In the genomic region with DNA sequence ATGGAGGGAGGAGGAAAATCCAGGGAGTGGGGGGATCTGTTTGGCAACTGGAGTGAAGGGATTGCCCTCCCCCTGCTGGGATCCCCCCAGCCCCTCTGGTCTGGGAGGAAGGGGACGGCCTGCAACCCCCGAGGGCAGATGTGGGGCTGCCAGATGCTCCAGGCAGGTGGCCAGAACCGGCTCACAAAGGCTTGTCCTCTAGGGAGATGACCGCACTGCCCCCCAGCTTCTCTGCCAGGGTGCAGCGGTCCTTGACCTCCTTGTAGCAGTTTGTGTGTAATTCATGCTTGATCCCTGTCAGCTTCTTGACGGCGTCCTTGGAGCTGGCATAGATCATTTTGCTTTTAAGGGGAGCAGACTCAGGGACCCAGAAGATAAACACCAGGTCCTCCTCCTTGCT, we compare ENCODE assay signal across 14 cellular contexts.
"Had no signal": no experiment of that assay in that cellular context is flagged by ENCODE, and none has a peak within 500 bp of the region (broad histone marks: within the 10 kb centered on the region; RNA-seq: fewer than 3 reads in every experiment).

No MANE protein-coding gene starts in this region.

- ATAC-seq: activated CD8-positive, alpha-beta T cell treated with anti-CD3 and anti-CD28 coated beads for 36 hours; activated naive CD4-positive, alpha-beta T cell treated with anti-CD3 and anti-CD28 coated beads, Interleukin-2, amount 50 U/mL, for 72 hours; effector memory CD8-positive, alpha-beta T cell had no signal

- H3K9me3 ChIP-seq: esophagus muscularis mucosa, thyroid gland had no signal

- H3K27me3 ChIP-seq: esophagus muscularis mucosa, thyroid gland had no signal

- H3K4me1 ChIP-seq: esophagus muscularis mucosa, thyroid gland had no signal

- H3K27ac Mint-ChIP-seq: activated CD4-positive, alpha-beta T cell treated with anti-CD3 and anti-CD28 coated beads, Interleukin-2, amount 10 ng/mL, durations not matched to agents 7 days and 5 days; activated CD8-positive, alpha-beta T cell treated with anti-CD3 and anti-CD28 coated beads for 36 hours; activated naive CD4-positive, alpha-beta T cell treated with anti-CD3 and anti-CD28 coated beads, Interleukin-2, amount 50 U/mL, for 72 hours; dendritic cell treated with granulocyte-macrophage colony-stimulating factor and Interleukin-4, amounts not matched to agents 40 ng/mL and 50 ng/mL, for 4 days; effector memory CD8-positive, alpha-beta T cell had no signal

- H3K4me3 ChIP-seq: esophagus muscularis mucosa, thyroid gland had no signal

- DNase-seq: activated CD4-positive, alpha-beta T cell treated with anti-CD3 and anti-CD28 coated beads, Interleukin-2, amount 10 ng/mL, durations not matched to agents 7 days and 5 days; activated CD4-positive, CD25-positive, alpha-beta regulatory T cell treated with anti-CD3 and anti-CD28 coated beads, Interleukin-2, amount 50 U/mL, for 72 hours; activated CD8-positive, alpha-beta T cell treated with anti-CD3 and anti-CD28 coated beads for 36 hours; activated gamma-delta T cell treated with Interleukin-2 at 50 U/mL for 16 hours; aorta; effector memory CD8-positive, alpha-beta T cell; stimulated activated CD4-positive, alpha-beta T cell treated with anti-CD3 and anti-CD28 coated beads, Interleukin-4, amount 100 ng/mL, for 24 hours; stimulated activated naive CD4-positive, alpha-beta T cell treated with Interleukin-2 at 50 U/mL for 16 hours; thyroid gland had no signal

- H3K27me3 Mint-ChIP-seq: activated CD8-positive, alpha-beta T cell treated with anti-CD3 and anti-CD28 coated beads for 36 hours; brain had no signal

- H3K27ac ChIP-seq: esophagus muscularis mucosa, thyroid gland, VCaP had no signal

- H3K4me3 Mint-ChIP-seq: activated CD4-positive, alpha-beta T cell treated with anti-CD3 and anti-CD28 coated beads, Interleukin-2, amount 10 ng/mL, durations not matched to agents 7 days and 5 days; activated CD8-positive, alpha-beta T cell treated with anti-CD3 and anti-CD28 coated beads for 36 hours; brain; dendritic cell treated with granulocyte-macrophage colony-stimulating factor and Interleukin-4, amounts not matched to agents 40 ng/mL and 50 ng/mL, for 4 days; effector memory CD8-positive, alpha-beta T cell had no signal

- H3K9me3 Mint-ChIP-seq: activated CD4-positive, alpha-beta T cell treated with anti-CD3 and anti-CD28 coated beads, Interleukin-2, amount 10 ng/mL, durations not matched to agents 7 days and 5 days; activated CD8-positive, alpha-beta T cell treated with anti-CD3 and anti-CD28 coated beads for 36 hours; activated naive CD4-positive, alpha-beta T cell treated with anti-CD3 and anti-CD28 coated beads, Interleukin-2, amount 50 U/mL, for 72 hours; brain; dendritic cell treated with granulocyte-macrophage colony-stimulating factor and Interleukin-4, amounts not matched to agents 40 ng/mL and 50 ng/mL, for 4 days; effector memory CD8-positive, alpha-beta T cell had no signal

- H3K4me1 Mint-ChIP-seq: activated CD4-positive, alpha-beta T cell treated with anti-CD3 and anti-CD28 coated beads, Interleukin-2, amount 10 ng/mL, durations not matched to agents 7 days and 5 days had no signal

- H3K36me3 Mint-ChIP-seq: activated naive CD4-positive, alpha-beta T cell treated with anti-CD3 and anti-CD28 coated beads, Interleukin-2, amount 50 U/mL, for 72 hours; brain had no signal
